ENCODE assay signal across 18 cellular contexts in the genomic region with DNA sequence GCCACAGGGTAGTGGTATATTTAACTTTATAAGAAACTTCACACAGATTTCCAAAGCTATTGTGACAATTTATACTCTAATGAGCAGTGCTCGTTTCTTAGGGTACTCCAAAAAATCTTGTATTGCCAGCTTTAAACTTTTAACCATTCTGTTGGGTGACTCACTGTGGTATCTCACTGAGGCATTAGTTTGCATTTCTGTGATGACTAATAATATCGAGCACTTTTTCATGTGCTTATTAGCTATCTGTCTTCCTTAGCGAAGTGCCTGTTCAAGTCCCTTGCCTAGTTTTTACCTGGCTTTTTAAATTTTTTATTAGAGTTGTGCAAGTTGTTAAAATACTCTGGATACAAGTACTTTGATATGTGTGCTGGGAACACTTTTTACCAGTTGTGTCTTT. TPM values are rescaled to one million over a fixed set of nuclear protein-coding genes. Genes with fewer than 3 reads are reported as not detected.
DNase-seq lines count a peak whose midpoint lies in the region; ATAC-seq, FAIRE-seq and TF ChIP-seq lines count a peak whose summit lies in the region.
"Had no signal": no experiment of that assay in that cellular context is flagged by ENCODE, and none has a peak within 500 bp of the region (broad histone marks: within the 10 kb centered on the region; RNA-seq: fewer than 3 reads in every experiment).

No MANE protein-coding gene starts in this region.

- no peak overlapping the region for H2AFZ ChIP-seq in K562 (ENCODE audit: low read depth, low read length)

- H3K9ac ChIP-seq in K562 (ENCODE audit: insufficient read depth in 1 of 2, low read depth in 2 of 2, low read length in 2 of 2), result no peak overlapping the region
- H3K9ac ChIP-seq: BLaER1 treated with 17β-estradiol and CSF1 and Interleukin-3, amounts not matched to agents 10 nM and 100 nM had no signal

- no peak overlapping the region for H3K4me2 ChIP-seq in K562 (ENCODE audit: insufficient read depth, low read length)

- TF ChIP-seq RAD21 in K562 (CRISPR knock-in tag; conservative IDR thresholded peaks at IDR 0.05 in 1 of 2, IDR thresholded peaks at IDR 0.05 in 1 of 2), result no peak

- POLR2A ChIA-PET in BJ (lab: Charles Lee), result interaction anchor here (0.6 kb wide), 1 partner anchor 9 kb away, joined by 3 read pairs; no protein-coding TSS in a partner anchor
- POLR2A ChIA-PET in K562 (lab: Yijun Ruan, JAX), result interaction anchor here (0.6 to 1.1 kb wide), 3 partner anchors 14 to 454 kb away, joined by 3 read pairs; no protein-coding TSS in a partner anchor

- peak; percentile 10 for DNase-seq in BJ (ENCODE audit: low read depth)
- DNase-seq in M059J (ENCODE audit: low read depth), result peak; percentile 61
- DNase-seq in K562 (ENCODE audit: extremely low read depth in 1 of 4, low spot score in 3 of 4), result peak in 2 of 4 experiments; percentile 9 to 19
- DNase-seq in kidney glomerular epithelial cell (lab: John Stamatoyannopoulos, UW), result peak; percentile 8
- DNase-seq in activated gamma-delta T cell (lab: John Stamatoyannopoulos, UW), result no peak
- no peak for DNase-seq in vagina (ENCODE audit: extremely low spot score in 2 of 2)
- DNase-seq in NCI-H187 treated with DMSO at 0.1 percent for 48 hours (lab: John Stamatoyannopoulos, UW), result no peak
- DNase-seq in DMS 273 treated with DMSO at 0.1 percent for 48 hours (lab: John Stamatoyannopoulos, UW), result no peak
- DNase-seq: activated CD4-positive, alpha-beta memory T cell treated with anti-CD3 and anti-CD28 coated beads for 36 hours; effector CD8-positive, alpha-beta T cell; glutamatergic neuron; naive thymus-derived CD4-positive, alpha-beta T cell; NCI-H1417; Peyer's patch; stimulated activated CD4-positive, alpha-beta T cell treated with anti-CD3 and anti-CD28 coated beads, Interleukin-2, amount 100 ng/mL, for 24 hours; upper lobe of left lung had no signal

- H3K9me3 ChIP-seq in K562 (replicated peaks; ENCODE audit: control insufficient read depth, insufficient read depth, low read depth, low read length) (no peaks in the 10 kb centered on the region), vagina (no peaks in the 10 kb centered on the region)
- H3K9me3 ChIP-seq: Peyer's patch, upper lobe of left lung had no signal

- no peak for TF ChIP-seq EP300 in K562 (IDR thresholded peaks at IDR 0.05; ENCODE audit: low read length)

- H3K4me1 ChIP-seq in K562 (replicated peaks in 1 of 2; ENCODE audit: control insufficient read depth in 2 of 2, insufficient read depth in 2 of 2, low read length in 2 of 2) (peaks cover 7 to 18% of the 10 kb centered on the region in 2 experiments; a peak in 4 of 5 replicates), vagina (peaks cover 1% of the 10 kb centered on the region)
- H3K4me1 ChIP-seq: Peyer's patch had no signal

- no TSS peak for BruUV-seq in K562 (replicated peaks; lab: Mats Ljungman, UMichigan)

- TF ChIP-seq POLR2A in K562 (conservative IDR thresholded peaks at IDR 0.05) (no peak), vagina (IDR thresholded peaks at IDR 0.05) (no peak)

- H3K36me3 ChIP-seq in BJ (ENCODE audit: control insufficient read depth, insufficient read depth, low read length) (no peaks in the 10 kb centered on the region), K562 (ENCODE audit: control insufficient read depth, insufficient read depth, low read length) (no peaks in the 10 kb centered on the region), vagina (no peaks in the 10 kb centered on the region)
- H3K36me3 ChIP-seq: BLaER1 treated with 17β-estradiol and CSF1 and Interleukin-3, amounts not matched to agents 10 nM and 100 nM; Peyer's patch; upper lobe of left lung had no signal

- 0% methylated on average over 3 of the region's 3 CpGs for WGBS in K562 (ENCODE audit: insufficient coverage, low coverage, missing lambda C conversion rate)

- no peaks in the 10 kb centered on the region for H3K9me1 ChIP-seq in K562 (ENCODE audit: control insufficient read depth, insufficient read depth, low read length)

- H3K27me3 ChIP-seq in BJ (ENCODE audit: control insufficient read depth, insufficient read depth, low read length) (peaks cover 1% of the 10 kb centered on the region; the same call in 1 of the 2 replicates), K562 (ENCODE audit: control insufficient read depth in 2 of 2, insufficient read depth in 2 of 2, low read length in 2 of 2) (no peaks in the 10 kb centered on the region), vagina (no peaks in the 10 kb centered on the region)
- H3K27me3 ChIP-seq: Peyer's patch had no signal

- intact Hi-C loops in K562 (cut with micrococcal nuclease) (loop anchor here (5.0 kb wide), 1 partner anchor 256 kb away; no protein-coding TSS in a partner anchor), vagina (cut with DNase I) (no loop called here)

- CTCF ChIA-PET in BJ (lab: Yijun Ruan, JAX), result interaction anchor here (1.0 to 2.0 kb wide), 3 partner anchors 11 to 135 kb away, joined by 3 to 7 read pairs (median 3); no protein-coding TSS in a partner anchor
- CTCF ChIA-PET in K562 (lab: Yijun Ruan, JAX; ENCODE audit: low intra/inter-chr PET ratio), result no interaction called here

- no peak overlapping the region for H3K27ac ChIP-seq in K562 (ENCODE audit: extremely low read depth, low read depth, low read length)
- H3K27ac ChIP-seq in vagina, result no peak overlapping the region
- H3K27ac ChIP-seq: Peyer's patch, upper lobe of left lung had no signal

- no peak for ATAC-seq in K562
- ATAC-seq: naive thymus-derived CD4-positive, alpha-beta T cell had no signal

- no peaks in the 10 kb centered on the region for H4K20me1 ChIP-seq in K562 (replicated peaks; ENCODE audit: control insufficient read depth, insufficient read depth, low read length)

- no peak for FAIRE-seq in K562 (lab: Jason Lieb, UNC)

- in situ Hi-C loops in K562 (cut with MboI), result no loop called here

- TF ChIP-seq CTCF in BJ (IDR thresholded peaks at IDR 0.05; ENCODE audit: insufficient read depth, low read depth, low read length) (no peak), K562 (IDR thresholded peaks at IDR 0.05 in 2 of 3, conservative IDR thresholded peaks at IDR 0.05 in 1 of 3; ENCODE audit: insufficient read depth in 2 of 3, low read depth in 1 of 3, low read length in 3 of 3) (no peak), vagina (IDR thresholded peaks at IDR 0.05) (no peak)

- H3K4me3 ChIP-seq in BJ (ENCODE audit: low read depth, low read length) (no peak overlapping the region), K562 (no peak overlapping the region), vagina (no peak overlapping the region)
- H3K4me3 ChIP-seq: BLaER1 treated with 17β-estradiol and CSF1 and Interleukin-3, amounts not matched to agents 10 nM and 100 nM; Peyer's patch; upper lobe of left lung had no signal

- H3K79me2 ChIP-seq in K562 (ENCODE audit: control insufficient read depth, insufficient read depth, low read length), result no peaks in the 10 kb centered on the region

TF ChIP-seq in K562, 482 proteins besides CTCF, POLR2A, EP300 and RAD21 (continues in another document):
- no peak for TF ChIP-seq TAF1 (IDR thresholded peaks at IDR 0.05; ENCODE audit: control insufficient read depth, extremely low read depth, insufficient read depth, low read length, severe bottlenecking)
- no peak for TF ChIP-seq NELFE (IDR thresholded peaks at IDR 0.05; ENCODE audit: insufficient read depth, insufficient read length)

RNA-seq across cellular contexts. Expression of gene PNMA3, which starts 5.5 kb away (rescaled TPM):
- 0.09 and 0.13 TPM in 2 replicates for polyA plus RNA-seq in BJ (2011; rRNA removed)
- polyA minus RNA-seq in BJ (2011; rRNA and poly(A)+ RNA removed), result 0.05 and 0.10 TPM in 2 replicates
- not detected in 2 replicates for total RNA-seq in M059J (2014; rRNA removed; shearing (Covaris generic))
- total RNA-seq in K562 (2011; cell fraction: chromatin; rRNA removed; ENCODE audit: low replicate concordance), result 0.76 and 0.88 TPM in 2 replicates
- total RNA-seq in K562 (2011; cell fraction: nucleolus; rRNA removed), result 0.26 and 0.50 TPM in 2 replicates
- 0.51 and 0.53 TPM in 2 replicates for total RNA-seq in K562 (2011; cell fraction: nucleoplasm; rRNA removed)
- 1.2 and 1.3 TPM in 2 replicates for total RNA-seq in K562 (2014; rRNA removed)
- total RNA-seq in K562 (2014; rRNA removed; fragmentation: Illumina TruSeq; extraction: Trizol), result 0.64 and 0.65 TPM in 2 replicates
- total RNA-seq in K562 (2015; rRNA removed; fragmentation: Illumina TruSeq; extraction: Trizol), result 0.98 and 1.0 TPM in 2 replicates
- total RNA-seq in K562 (2021), result 1.2 and 1.3 TPM in 2 replicates
- 0.39 and 0.45 TPM in 2 replicates for polyA plus RNA-seq in K562 (2011; rRNA removed)
- 0.35 and 0.43 TPM in 2 replicates for polyA plus RNA-seq in K562 (2011; cell fraction: cytosol; rRNA removed)
- 1.1 and 1.7 TPM in 2 replicates for polyA plus RNA-seq in K562 (2011; cell fraction: nucleus; rRNA removed)
- 1.0 and 4.7 TPM in 2 replicates for polyA plus RNA-seq in K562 (2012)
- 0.92 and 1.2 TPM in 2 replicates for polyA plus RNA-seq in K562 (2014; fragmentation: Illumina TruSeq; extraction: Trizol)
- polyA plus RNA-seq in K562 (2014; fragmentation: Nextera tagmentation; extraction: Ambion mirVana), result under 1 TPM in 1 of 2 experiments, not detected in 1; 0.01 TPM
- polyA plus RNA-seq in K562 (2014; rRNA removed), result 0.63 and 1.5 TPM in 2 replicates
- 0.25 and 0.30 TPM in 2 replicates for polyA minus RNA-seq in K562 (2011; rRNA and poly(A)+ RNA removed)
- polyA minus RNA-seq in K562 (2011; cell fraction: cytosol; rRNA and poly(A)+ RNA removed), result not detected in 2 replicates
- polyA minus RNA-seq in K562 (2011; cell fraction: nucleus; rRNA and poly(A)+ RNA removed), result 0.11 and 0.13 TPM in 2 replicates
- total RNA-seq in vagina, result 0.49 TPM
- total RNA-seq: NCI-H460 had no signal

RNA-seq across cellular contexts. Expression of gene PNMA6A, which starts 10.5 kb away (rescaled TPM):
- polyA plus RNA-seq in BJ (2011; rRNA removed) (0.88 and 1.3 TPM in 2 replicates), K562 (2011; rRNA removed) (0.83 and 1.0 TPM in 2 replicates), K562 (2014; fragmentation: Illumina TruSeq; extraction: Trizol) (1.3 and 2.6 TPM in 2 replicates), K562 (2014; fragmentation: Nextera tagmentation; extraction: Ambion mirVana) (under 1 TPM; 0.10 to 0.13 TPM), K562 (2014; rRNA removed) (4.2 and 4.9 TPM in 2 replicates)
- polyA minus RNA-seq in BJ (2011; rRNA and poly(A)+ RNA removed), result 0.62 and 0.95 TPM in 2 replicates
- not detected in 2 replicates for total RNA-seq in M059J (2014; rRNA removed; shearing (Covaris generic))
- total RNA-seq in K562 (2011; cell fraction: chromatin; rRNA removed; ENCODE audit: low replicate concordance), result 1.6 and 3.4 TPM in 2 replicates
- total RNA-seq in K562 (2011; cell fraction: nucleolus; rRNA removed), result 2.5 and 4.0 TPM in 2 replicates
- total RNA-seq in K562 (2011; cell fraction: nucleoplasm; rRNA removed), result 2.1 and 2.6 TPM in 2 replicates
- total RNA-seq in K562 (2014; rRNA removed) (5.4 and 6.7 TPM in 2 replicates), K562 (2014; rRNA removed; fragmentation: Illumina TruSeq; extraction: Trizol) (0.73 and 1.2 TPM in 2 replicates), K562 (2015; rRNA removed; fragmentation: Illumina TruSeq; extraction: Trizol) (3.9 and 5.0 TPM in 2 replicates), K562 (2021) (6.3 and 6.9 TPM in 2 replicates), vagina (1.2 TPM)
- 1.0 and 2.3 TPM in 2 replicates for polyA plus RNA-seq in K562 (2011; cell fraction: cytosol; rRNA removed)
- polyA plus RNA-seq in K562 (2011; cell fraction: nucleus; rRNA removed), result 2.5 and 4.9 TPM in 2 replicates
- 5.4 and 10.1 TPM in 2 replicates for polyA plus RNA-seq in K562 (2012)
- 0.42 TPM in 2 replicates for polyA minus RNA-seq in K562 (2011; rRNA and poly(A)+ RNA removed)
- 0.48 TPM in 1 of 2 replicates, not detected in the other for polyA minus RNA-seq in K562 (2011; cell fraction: cytosol; rRNA and poly(A)+ RNA removed)
- polyA minus RNA-seq in K562 (2011; cell fraction: nucleus; rRNA and poly(A)+ RNA removed), result 1.1 and 1.2 TPM in 2 replicates

Comparison
In these comparisons a context has a peak if more than half of its experiments do, and no peak if none do; other contexts are left out.
1. DNase-seq: peak in BJ (single experiment), M059J (single experiment) and kidney glomerular epithelial cell (single experiment); none in activated gamma-delta T cell (single experiment), vagina (0 of 2), NCI-H187 treated with DMSO at 0.1 percent for 48 hours (single experiment) and DMS 273 treated with DMSO at 0.1 percent for 48 hours (single experiment).